Comparison of ENCODE assay signal across 2 cellular contexts in the genomic region with DNA sequence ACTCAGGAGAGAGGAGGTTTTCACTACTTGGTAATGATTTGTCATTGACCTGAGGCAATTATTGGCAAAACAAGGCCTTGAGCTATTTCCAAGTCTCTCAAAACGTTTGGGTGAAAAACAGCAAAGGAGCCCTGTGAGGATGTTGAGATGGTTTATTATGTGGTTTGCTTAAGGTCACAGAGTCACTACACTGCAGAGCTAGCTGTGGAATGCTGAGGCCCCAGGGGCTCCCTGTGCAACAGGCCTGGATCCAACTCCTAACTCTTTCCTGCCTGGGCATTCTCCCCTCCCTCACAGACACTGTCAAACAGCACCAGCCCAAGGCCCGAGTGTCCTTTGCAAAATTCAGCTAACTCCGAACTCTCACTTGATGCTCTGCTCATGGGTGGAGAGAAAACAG.
TF ChIP-seq lines count a peak whose summit lies in the region.

No MANE protein-coding gene starts in this region.

TF ChIP-seq in SK-N-SH, 30 proteins besides CTCF, POLR2A, EP300 and RAD21 (continued from another document):
- TF ChIP-seq, protein P1, sequence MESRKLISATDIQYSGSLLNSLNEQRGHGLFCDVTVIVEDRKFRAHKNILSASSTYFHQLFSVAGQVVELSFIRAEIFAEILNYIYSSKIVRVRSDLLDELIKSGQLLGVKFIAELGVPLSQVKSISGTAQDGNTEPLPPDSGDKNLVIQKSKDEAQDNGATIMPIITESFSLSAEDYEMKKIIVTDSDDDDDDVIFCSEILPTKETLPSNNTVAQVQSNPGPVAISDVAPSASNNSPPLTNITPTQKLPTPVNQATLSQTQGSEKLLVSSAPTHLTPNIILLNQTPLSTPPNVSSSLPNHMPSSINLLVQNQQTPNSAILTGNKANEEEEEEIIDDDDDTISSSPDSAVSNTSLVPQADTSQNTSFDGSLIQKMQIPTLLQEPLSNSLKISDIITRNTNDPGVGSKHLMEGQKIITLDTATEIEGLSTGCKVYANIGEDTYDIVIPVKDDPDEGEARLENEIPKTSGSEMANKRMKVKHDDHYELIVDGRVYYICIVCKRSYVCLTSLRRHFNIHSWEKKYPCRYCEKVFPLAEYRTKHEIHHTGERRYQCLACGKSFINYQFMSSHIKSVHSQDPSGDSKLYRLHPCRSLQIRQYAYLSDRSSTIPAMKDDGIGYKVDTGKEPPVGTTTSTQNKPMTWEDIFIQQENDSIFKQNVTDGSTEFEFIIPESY (IDR thresholded peaks at IDR 0.05; ENCODE audit: borderline replicate concordance, low read depth) = no peak
- no peak for TF ChIP-seq TAF1 (IDR thresholded peaks at IDR 0.05; ENCODE audit: borderline replicate concordance, low read depth, low read length)
- TF ChIP-seq, protein P2, sequence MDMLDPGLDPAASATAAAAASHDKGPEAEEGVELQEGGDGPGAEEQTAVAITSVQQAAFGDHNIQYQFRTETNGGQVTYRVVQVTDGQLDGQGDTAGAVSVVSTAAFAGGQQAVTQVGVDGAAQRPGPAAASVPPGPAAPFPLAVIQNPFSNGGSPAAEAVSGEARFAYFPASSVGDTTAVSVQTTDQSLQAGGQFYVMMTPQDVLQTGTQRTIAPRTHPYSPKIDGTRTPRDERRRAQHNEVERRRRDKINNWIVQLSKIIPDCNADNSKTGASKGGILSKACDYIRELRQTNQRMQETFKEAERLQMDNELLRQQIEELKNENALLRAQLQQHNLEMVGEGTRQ (IDR thresholded peaks at IDR 0.05; ENCODE audit: borderline replicate concordance, low read depth, low read length) = no peak
- TF ChIP-seq SIN3A (IDR thresholded peaks at IDR 0.05; ENCODE audit: borderline replicate concordance, low read depth, low read length) = no peak
- no peak for TF ChIP-seq GATA2 (CRISPR knock-in tag; IDR thresholded peaks at IDR 0.05)
- TF ChIP-seq TEAD4 (IDR thresholded peaks at IDR 0.05; ENCODE audit: borderline replicate concordance, insufficient read depth) = no peak
- TF ChIP-seq NRF1 (IDR thresholded peaks at IDR 0.05; ENCODE audit: low read depth, low read length) = no peak
- no peak for TF ChIP-seq NFIC (IDR thresholded peaks at IDR 0.05; ENCODE audit: borderline replicate concordance)
- no peak for TF ChIP-seq MXI1 (IDR thresholded peaks at IDR 0.05; ENCODE audit: low read depth, low read length)
- TF ChIP-seq, protein P3, sequence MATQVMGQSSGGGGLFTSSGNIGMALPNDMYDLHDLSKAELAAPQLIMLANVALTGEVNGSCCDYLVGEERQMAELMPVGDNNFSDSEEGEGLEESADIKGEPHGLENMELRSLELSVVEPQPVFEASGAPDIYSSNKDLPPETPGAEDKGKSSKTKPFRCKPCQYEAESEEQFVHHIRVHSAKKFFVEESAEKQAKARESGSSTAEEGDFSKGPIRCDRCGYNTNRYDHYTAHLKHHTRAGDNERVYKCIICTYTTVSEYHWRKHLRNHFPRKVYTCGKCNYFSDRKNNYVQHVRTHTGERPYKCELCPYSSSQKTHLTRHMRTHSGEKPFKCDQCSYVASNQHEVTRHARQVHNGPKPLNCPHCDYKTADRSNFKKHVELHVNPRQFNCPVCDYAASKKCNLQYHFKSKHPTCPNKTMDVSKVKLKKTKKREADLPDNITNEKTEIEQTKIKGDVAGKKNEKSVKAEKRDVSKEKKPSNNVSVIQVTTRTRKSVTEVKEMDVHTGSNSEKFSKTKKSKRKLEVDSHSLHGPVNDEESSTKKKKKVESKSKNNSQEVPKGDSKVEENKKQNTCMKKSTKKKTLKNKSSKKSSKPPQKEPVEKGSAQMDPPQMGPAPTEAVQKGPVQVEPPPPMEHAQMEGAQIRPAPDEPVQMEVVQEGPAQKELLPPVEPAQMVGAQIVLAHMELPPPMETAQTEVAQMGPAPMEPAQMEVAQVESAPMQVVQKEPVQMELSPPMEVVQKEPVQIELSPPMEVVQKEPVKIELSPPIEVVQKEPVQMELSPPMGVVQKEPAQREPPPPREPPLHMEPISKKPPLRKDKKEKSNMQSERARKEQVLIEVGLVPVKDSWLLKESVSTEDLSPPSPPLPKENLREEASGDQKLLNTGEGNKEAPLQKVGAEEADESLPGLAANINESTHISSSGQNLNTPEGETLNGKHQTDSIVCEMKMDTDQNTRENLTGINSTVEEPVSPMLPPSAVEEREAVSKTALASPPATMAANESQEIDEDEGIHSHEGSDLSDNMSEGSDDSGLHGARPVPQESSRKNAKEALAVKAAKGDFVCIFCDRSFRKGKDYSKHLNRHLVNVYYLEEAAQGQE (IDR thresholded peaks at IDR 0.05; ENCODE audit: low read depth, low read length) = no peak
TF ChIP-seq in SK-N-SH: peak in this region for 0.

TF ChIP-seq in SK-N-SH treated with all-trans-retinoic acid at 6 μM for 48 hours, 23 proteins besides CTCF, POLR2A, EP300 and RAD21 (continued from another document):
- TF ChIP-seq, protein P4, sequence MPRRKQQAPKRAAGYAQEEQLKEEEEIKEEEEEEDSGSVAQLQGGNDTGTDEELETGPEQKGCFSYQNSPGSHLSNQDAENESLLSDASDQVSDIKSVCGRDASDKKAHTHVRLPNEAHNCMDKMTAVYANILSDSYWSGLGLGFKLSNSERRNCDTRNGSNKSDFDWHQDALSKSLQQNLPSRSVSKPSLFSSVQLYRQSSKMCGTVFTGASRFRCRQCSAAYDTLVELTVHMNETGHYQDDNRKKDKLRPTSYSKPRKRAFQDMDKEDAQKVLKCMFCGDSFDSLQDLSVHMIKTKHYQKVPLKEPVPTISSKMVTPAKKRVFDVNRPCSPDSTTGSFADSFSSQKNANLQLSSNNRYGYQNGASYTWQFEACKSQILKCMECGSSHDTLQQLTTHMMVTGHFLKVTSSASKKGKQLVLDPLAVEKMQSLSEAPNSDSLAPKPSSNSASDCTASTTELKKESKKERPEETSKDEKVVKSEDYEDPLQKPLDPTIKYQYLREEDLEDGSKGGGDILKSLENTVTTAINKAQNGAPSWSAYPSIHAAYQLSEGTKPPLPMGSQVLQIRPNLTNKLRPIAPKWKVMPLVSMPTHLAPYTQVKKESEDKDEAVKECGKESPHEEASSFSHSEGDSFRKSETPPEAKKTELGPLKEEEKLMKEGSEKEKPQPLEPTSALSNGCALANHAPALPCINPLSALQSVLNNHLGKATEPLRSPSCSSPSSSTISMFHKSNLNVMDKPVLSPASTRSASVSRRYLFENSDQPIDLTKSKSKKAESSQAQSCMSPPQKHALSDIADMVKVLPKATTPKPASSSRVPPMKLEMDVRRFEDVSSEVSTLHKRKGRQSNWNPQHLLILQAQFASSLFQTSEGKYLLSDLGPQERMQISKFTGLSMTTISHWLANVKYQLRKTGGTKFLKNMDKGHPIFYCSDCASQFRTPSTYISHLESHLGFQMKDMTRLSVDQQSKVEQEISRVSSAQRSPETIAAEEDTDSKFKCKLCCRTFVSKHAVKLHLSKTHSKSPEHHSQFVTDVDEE (CRISPR knock-in tag; IDR thresholded peaks at IDR 0.05) = no peak
- TF ChIP-seq, protein P5, sequence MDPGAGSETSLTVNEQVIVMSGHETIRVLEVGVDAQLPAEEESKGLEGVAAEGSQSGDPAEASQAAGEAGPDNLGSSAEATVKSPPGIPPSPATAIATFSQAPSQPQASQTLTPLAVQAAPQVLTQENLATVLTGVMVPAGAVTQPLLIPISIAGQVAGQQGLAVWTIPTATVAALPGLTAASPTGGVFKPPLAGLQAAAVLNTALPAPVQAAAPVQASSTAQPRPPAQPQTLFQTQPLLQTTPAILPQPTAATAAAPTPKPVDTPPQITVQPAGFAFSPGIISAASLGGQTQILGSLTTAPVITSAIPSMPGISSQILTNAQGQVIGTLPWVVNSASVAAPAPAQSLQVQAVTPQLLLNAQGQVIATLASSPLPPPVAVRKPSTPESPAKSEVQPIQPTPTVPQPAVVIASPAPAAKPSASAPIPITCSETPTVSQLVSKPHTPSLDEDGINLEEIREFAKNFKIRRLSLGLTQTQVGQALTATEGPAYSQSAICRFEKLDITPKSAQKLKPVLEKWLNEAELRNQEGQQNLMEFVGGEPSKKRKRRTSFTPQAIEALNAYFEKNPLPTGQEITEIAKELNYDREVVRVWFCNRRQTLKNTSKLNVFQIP (CRISPR knock-in tag; IDR thresholded peaks at IDR 0.05; ENCODE audit: borderline replicate concordance, low read depth) = no peak
